ENCODE assay signal across 1 cellular context in the genomic region with DNA sequence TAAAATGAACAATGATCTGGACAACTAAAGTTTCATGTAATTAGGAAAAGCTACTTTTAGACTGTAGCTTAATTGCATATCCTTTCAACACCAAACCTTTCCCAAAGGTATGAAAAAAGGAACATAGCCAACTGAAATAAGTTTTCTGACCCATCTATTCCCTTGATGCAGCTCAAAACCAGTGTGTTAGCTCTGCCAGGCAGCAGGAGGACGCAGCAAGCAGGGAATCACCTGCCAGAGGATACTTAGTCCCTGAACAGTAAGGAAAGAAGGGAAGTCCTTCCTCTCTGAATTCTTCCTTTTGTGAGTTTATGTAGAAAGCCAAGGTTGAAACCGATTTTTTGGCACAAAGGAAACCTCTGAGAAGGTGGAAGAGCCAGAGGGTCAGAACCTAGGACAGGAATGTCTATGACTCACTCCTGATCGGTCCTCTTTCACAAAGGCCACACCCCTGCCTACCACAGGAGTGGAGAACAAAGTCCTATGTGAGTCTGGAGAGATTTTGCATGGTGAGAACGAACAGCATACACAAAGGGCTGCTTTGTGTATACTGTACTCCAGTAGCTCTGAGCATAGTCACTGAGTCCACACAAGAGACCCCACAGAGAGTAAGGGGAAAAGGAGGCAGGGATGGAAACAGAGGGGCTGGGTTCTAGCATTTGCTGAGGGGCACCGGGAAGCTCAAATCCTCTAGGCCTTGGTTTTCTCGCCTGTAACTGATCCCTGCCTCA.
TF ChIP-seq lines count a peak whose summit lies in the region.

No MANE protein-coding gene starts in this region.

TF ChIP-seq in HCT116, 20 proteins besides CTCF, POLR2A, EP300 and RAD21 (continued from another document):
- TF ChIP-seq, protein P1, sequence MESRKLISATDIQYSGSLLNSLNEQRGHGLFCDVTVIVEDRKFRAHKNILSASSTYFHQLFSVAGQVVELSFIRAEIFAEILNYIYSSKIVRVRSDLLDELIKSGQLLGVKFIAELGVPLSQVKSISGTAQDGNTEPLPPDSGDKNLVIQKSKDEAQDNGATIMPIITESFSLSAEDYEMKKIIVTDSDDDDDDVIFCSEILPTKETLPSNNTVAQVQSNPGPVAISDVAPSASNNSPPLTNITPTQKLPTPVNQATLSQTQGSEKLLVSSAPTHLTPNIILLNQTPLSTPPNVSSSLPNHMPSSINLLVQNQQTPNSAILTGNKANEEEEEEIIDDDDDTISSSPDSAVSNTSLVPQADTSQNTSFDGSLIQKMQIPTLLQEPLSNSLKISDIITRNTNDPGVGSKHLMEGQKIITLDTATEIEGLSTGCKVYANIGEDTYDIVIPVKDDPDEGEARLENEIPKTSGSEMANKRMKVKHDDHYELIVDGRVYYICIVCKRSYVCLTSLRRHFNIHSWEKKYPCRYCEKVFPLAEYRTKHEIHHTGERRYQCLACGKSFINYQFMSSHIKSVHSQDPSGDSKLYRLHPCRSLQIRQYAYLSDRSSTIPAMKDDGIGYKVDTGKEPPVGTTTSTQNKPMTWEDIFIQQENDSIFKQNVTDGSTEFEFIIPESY (IDR thresholded peaks at IDR 0.05; ENCODE audit: extremely low read depth, insufficient replicate concordance, low read length), result no peak
- TF ChIP-seq, protein P2, sequence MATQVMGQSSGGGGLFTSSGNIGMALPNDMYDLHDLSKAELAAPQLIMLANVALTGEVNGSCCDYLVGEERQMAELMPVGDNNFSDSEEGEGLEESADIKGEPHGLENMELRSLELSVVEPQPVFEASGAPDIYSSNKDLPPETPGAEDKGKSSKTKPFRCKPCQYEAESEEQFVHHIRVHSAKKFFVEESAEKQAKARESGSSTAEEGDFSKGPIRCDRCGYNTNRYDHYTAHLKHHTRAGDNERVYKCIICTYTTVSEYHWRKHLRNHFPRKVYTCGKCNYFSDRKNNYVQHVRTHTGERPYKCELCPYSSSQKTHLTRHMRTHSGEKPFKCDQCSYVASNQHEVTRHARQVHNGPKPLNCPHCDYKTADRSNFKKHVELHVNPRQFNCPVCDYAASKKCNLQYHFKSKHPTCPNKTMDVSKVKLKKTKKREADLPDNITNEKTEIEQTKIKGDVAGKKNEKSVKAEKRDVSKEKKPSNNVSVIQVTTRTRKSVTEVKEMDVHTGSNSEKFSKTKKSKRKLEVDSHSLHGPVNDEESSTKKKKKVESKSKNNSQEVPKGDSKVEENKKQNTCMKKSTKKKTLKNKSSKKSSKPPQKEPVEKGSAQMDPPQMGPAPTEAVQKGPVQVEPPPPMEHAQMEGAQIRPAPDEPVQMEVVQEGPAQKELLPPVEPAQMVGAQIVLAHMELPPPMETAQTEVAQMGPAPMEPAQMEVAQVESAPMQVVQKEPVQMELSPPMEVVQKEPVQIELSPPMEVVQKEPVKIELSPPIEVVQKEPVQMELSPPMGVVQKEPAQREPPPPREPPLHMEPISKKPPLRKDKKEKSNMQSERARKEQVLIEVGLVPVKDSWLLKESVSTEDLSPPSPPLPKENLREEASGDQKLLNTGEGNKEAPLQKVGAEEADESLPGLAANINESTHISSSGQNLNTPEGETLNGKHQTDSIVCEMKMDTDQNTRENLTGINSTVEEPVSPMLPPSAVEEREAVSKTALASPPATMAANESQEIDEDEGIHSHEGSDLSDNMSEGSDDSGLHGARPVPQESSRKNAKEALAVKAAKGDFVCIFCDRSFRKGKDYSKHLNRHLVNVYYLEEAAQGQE (IDR thresholded peaks at IDR 0.05; ENCODE audit: low read depth), result no peak
- TF ChIP-seq, protein P3, sequence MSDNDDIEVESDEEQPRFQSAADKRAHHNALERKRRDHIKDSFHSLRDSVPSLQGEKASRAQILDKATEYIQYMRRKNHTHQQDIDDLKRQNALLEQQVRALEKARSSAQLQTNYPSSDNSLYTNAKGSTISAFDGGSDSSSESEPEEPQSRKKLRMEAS (IDR thresholded peaks at IDR 0.05), result peak; percentile 78
- TF ChIP-seq YY1 (IDR thresholded peaks at IDR 0.05; ENCODE audit: extremely low read depth, insufficient replicate concordance, low read depth, low read length), result no peak
- TF ChIP-seq CEBPB (IDR thresholded peaks at IDR 0.05; ENCODE audit: low read depth), result 0 out of 2 replicates have a peak, but pooled peaks have one; percentile 44
- TF ChIP-seq POLR2AphosphoS5 (IDR thresholded peaks at IDR 0.05; ENCODE audit: low read depth, low read length), result peak; percentile 57; the same call in 1 of the 2 replicates
- TF ChIP-seq EZH2 (IDR thresholded peaks at IDR 0.05), result no peak
- peak; percentile 27; the same call in 1 of the 2 replicates for TF ChIP-seq ZFX (IDR thresholded peaks at IDR 0.05)
